16 cellular contexts compared by ENCODE assay signal in the genomic region with DNA sequence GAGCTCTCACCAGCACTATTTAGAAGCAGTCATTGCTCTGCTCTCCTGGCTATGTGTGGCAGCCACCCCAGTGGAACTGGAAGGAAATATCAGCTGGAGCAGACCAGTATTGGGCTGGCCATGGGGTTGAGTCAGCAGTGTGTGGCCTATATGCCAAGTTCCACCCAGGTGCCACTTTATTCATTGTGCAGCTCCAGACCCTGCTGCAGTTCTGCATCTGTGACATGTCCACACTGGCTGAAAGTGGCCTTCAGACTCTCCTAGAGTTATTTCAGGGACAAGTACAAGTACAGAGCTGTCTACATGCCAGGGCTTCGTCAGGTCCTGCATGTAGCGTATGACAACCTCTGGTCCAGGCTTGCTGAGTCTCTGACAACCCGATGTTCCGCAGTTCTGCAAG. TPM values are rescaled to one million over a fixed set of nuclear protein-coding genes. Genes with fewer than 3 reads are reported as not detected.
DNase-seq lines count a peak whose midpoint lies in the region; ATAC-seq, FAIRE-seq and TF ChIP-seq lines count a peak whose summit lies in the region.
"Had no signal": no experiment of that assay in that cellular context is flagged by ENCODE, and none has a peak within 500 bp of the region (broad histone marks: within the 10 kb centered on the region; RNA-seq: fewer than 3 reads in every experiment).

No MANE protein-coding gene starts in this region.

- H3K4me2 ChIP-seq in GM23248 (ENCODE audit: unreplicated experiment) = no peak overlapping the region
- no peak overlapping the region for H3K4me2 ChIP-seq in keratinocyte (ENCODE audit: control insufficient read depth, extremely low read depth, insufficient read depth, low read depth, low read length)

- no peak overlapping the region for H3K27ac ChIP-seq in GM23248
- no peak overlapping the region for H3K27ac ChIP-seq in keratinocyte (ENCODE audit: control insufficient read depth, insufficient read depth, low read length)
- H3K27ac ChIP-seq in small intestine (ENCODE audit: low read depth in 1 of 2, low read length in 1 of 2) = no peak overlapping the region
- no peak overlapping the region for H3K27ac ChIP-seq in substantia nigra (ENCODE audit: low read depth, low read length, poor library complexity, severe bottlenecking)
- H3K27ac ChIP-seq: esophagus muscularis mucosa had no signal

- H3K27ac Mint-ChIP-seq in progenitor cell of endocrine pancreas = no peak overlapping the region
- H3K27ac Mint-ChIP-seq: mesothelial cell of epicardium had no signal

- H3K36me3 ChIP-seq in GM23248 (ENCODE audit: low read depth) (no peaks in the 10 kb centered on the region; the same call in 1 of the 2 replicates), bronchial epithelial cell (ENCODE audit: control insufficient read depth, insufficient read depth, low read length) (peaks cover 29% of the 10 kb centered on the region), keratinocyte (ENCODE audit: control insufficient read depth in 2 of 2, extremely low read depth in 1 of 2, insufficient read depth in 2 of 2, low read length in 2 of 2) (peaks cover 24 to 34% of the 10 kb centered on the region in 2 experiments), small intestine (ENCODE audit: control insufficient read depth in 2 of 2, insufficient read depth in 2 of 2, low read length in 2 of 2) (peaks cover 6 to 25% of the 10 kb centered on the region in 2 donors)

- no peaks in the 10 kb centered on the region for H3K9me3 Mint-ChIP-seq in progenitor cell of endocrine pancreas (ENCODE audit: low read depth)
- H3K9me3 Mint-ChIP-seq: mesothelial cell of epicardium, neural crest cell had no signal

- no peaks in the 10 kb centered on the region for H3K9me1 ChIP-seq in keratinocyte (ENCODE audit: control insufficient read depth, extremely low read depth, insufficient read depth, low read length)

- H3K4me1 ChIP-seq in GM23248 (ENCODE audit: insufficient read depth) = peaks cover 6% of the 10 kb centered on the region; the same call in 1 of the 2 replicates
- H3K4me1 ChIP-seq in keratinocyte (ENCODE audit: control insufficient read depth, extremely low read depth, insufficient read depth, low read length) = no peaks in the 10 kb centered on the region
- peaks cover 0 to 6% of the 10 kb centered on the region in 2 donors for H3K4me1 ChIP-seq in small intestine (ENCODE audit: control insufficient read depth in 2 of 2, insufficient read depth in 1 of 2, low read depth in 1 of 2, low read length in 1 of 2)

- peaks cover 10% of the 10 kb centered on the region for H3K4me1 Mint-ChIP-seq in progenitor cell of endocrine pancreas (ENCODE audit: low read depth)
- H3K4me1 Mint-ChIP-seq: mesothelial cell of epicardium had no signal

- no peaks in the 10 kb centered on the region for H3F3A ChIP-seq in GM23248 (ENCODE audit: insufficient read depth)

- no peaks in the 10 kb centered on the region for H3K27me3 Mint-ChIP-seq in progenitor cell of endocrine pancreas

- peaks cover 5% of the 10 kb centered on the region; the same call in 1 of the 2 replicates for H3K79me2 ChIP-seq in GM23248 (ENCODE audit: insufficient read depth)
- H3K79me2 ChIP-seq in keratinocyte (ENCODE audit: control insufficient read depth, insufficient read depth, low read length) = no peaks in the 10 kb centered on the region

- H3K9me2 ChIP-seq in GM23248 (ENCODE audit: insufficient read depth) = no peaks in the 10 kb centered on the region

- dilution Hi-C loops in keratinocyte (cut with MboI; ENCODE audit: extremely low pct_ligation_motif_present, low sequenced_read_pairs) = no loop called here

- no peak for TF ChIP-seq CTCF in bronchial epithelial cell (IDR thresholded peaks at IDR 0.05; ENCODE audit: insufficient read depth, low read length, severe bottlenecking)
- no peak for TF ChIP-seq CTCF in keratinocyte (optimal IDR thresholded peaks at IDR 0.05 in 1 of 3, IDR thresholded peaks at IDR 0.05 in 1 of 3, conservative IDR thresholded peaks at IDR 0.05 in 1 of 3; ENCODE audit: extremely low read depth in 1 of 3, insufficient read depth in 2 of 3, low read length in 3 of 3)
- TF ChIP-seq CTCF in progenitor cell of endocrine pancreas (IDR thresholded peaks at IDR 0.05; ENCODE audit: unreplicated experiment) = no peak

- H3K9me3 ChIP-seq in GM23248 (ENCODE audit: low read depth) = no peaks in the 10 kb centered on the region
- H3K9me3 ChIP-seq in keratinocyte (ENCODE audit: control insufficient read depth, low read depth, low read length) = no peaks in the 10 kb centered on the region
- H3K9me3 ChIP-seq in small intestine (ENCODE audit: control insufficient read depth, low read depth) = no peaks in the 10 kb centered on the region
- H3K9me3 ChIP-seq: esophagus muscularis mucosa had no signal

- H3K27me3 ChIP-seq in GM23248 (replicated peaks; ENCODE audit: insufficient read depth) = no peaks in the 10 kb centered on the region
- no peaks in the 10 kb centered on the region for H3K27me3 ChIP-seq in bronchial epithelial cell (ENCODE audit: control insufficient read depth, insufficient read depth, low read length)
- H3K27me3 ChIP-seq in keratinocyte (ENCODE audit: control insufficient read depth, extremely low read depth, insufficient read depth, low read length) = no peaks in the 10 kb centered on the region
- H3K27me3 ChIP-seq in small intestine (ENCODE audit: control insufficient read depth in 2 of 2, insufficient read depth in 2 of 2, low read length in 2 of 2) = no peaks in the 10 kb centered on the region
- H3K27me3 ChIP-seq: esophagus muscularis mucosa had no signal

- H4K20me1 ChIP-seq in GM23248 (ENCODE audit: insufficient read depth) (no peaks in the 10 kb centered on the region), keratinocyte (ENCODE audit: control insufficient read depth, extremely low read depth, insufficient read depth, low read length) (no peaks in the 10 kb centered on the region)

- no peak for ATAC-seq in GM21381 (IDR thresholded peaks at IDR 0.05; ENCODE audit: unreplicated experiment)

- 100% methylated on average over 4 of the region's 4 CpGs for WGBS in GM23248 (ENCODE audit: low coverage in 1 of 2, low lambda C conversion rate in 2 of 2, missing lambda C conversion rate in 2 of 2), 2 experiments
- 84 to 93% (median 84%) methylated on average over 4 of the region's 4 CpGs for WGBS in small intestine, 3 donors

- H3K36me3 Mint-ChIP-seq in progenitor cell of endocrine pancreas (ENCODE audit: insufficient read depth) = peaks cover 34% of the 10 kb centered on the region

- no peak overlapping the region for H3K4me3 ChIP-seq in GM23248
- no peak overlapping the region for H3K4me3 ChIP-seq in bronchial epithelial cell (ENCODE audit: low read depth, low read length)
- no peak overlapping the region for H3K4me3 ChIP-seq in keratinocyte (ENCODE audit: control insufficient read depth in 2 of 3, extremely low read depth in 1 of 3, insufficient read depth in 2 of 3, low read depth in 1 of 3, low read length in 3 of 3)
- H3K4me3 ChIP-seq in small intestine (ENCODE audit: low read depth in 1 of 2, low read length in 2 of 2) = no peak overlapping the region
- H3K4me3 ChIP-seq: esophagus muscularis mucosa had no signal

- DNase-seq in GM23248 (peak; percentile 52), bronchial epithelial cell (ENCODE audit: low read depth) (peak; percentile 74), keratinocyte (ENCODE audit: low read depth, low spot score) (no peak), small intestine (peak; percentile 8), progenitor cell of endocrine pancreas (ENCODE audit: low spot score, unreplicated experiment) (no peak), substantia nigra (lab: John Stamatoyannopoulos, UW) (no peak)
- DNase-seq: activated CD4-positive, alpha-beta T cell treated with anti-CD3 and anti-CD28 coated beads for 48 hours; activated effector memory CD4-positive, alpha-beta T cell treated with anti-CD3 and anti-CD28 coated beads, Interleukin-2, amount 50 U/mL, for 16 hours; glutamatergic neuron; NCI-H146; NCI-H2227 treated with DMSO at 0.1 percent for 48 hours; stimulated activated CD4-positive, alpha-beta T cell treated with anti-CD3 and anti-CD28 coated beads, Interleukin-2, amount 100 ng/mL, for 24 hours had no signal

- H3K9ac ChIP-seq in GM23248 (no peak overlapping the region), keratinocyte (ENCODE audit: control insufficient read depth, extremely low read depth, insufficient read depth, low read length) (no peak overlapping the region)

- H3K4me3 Mint-ChIP-seq in progenitor cell of endocrine pancreas (ENCODE audit: low read depth) = no peak overlapping the region
- H3K4me3 Mint-ChIP-seq: mesothelial cell of epicardium, neural crest cell had no signal

- in situ Hi-C loops in GM23248 (cut with MboI) = no loop called here

- FAIRE-seq in bronchial epithelial cell (lab: Jason Lieb, UNC) = peak; percentile 83
- peak; percentile 51 for FAIRE-seq in keratinocyte (lab: Jason Lieb, UNC)
- FAIRE-seq in small intestine (lab: Jason Lieb, UNC) = no peak

- H2AFZ ChIP-seq in GM23248 = no peak overlapping the region
- no peak overlapping the region for H2AFZ ChIP-seq in keratinocyte (ENCODE audit: control insufficient read depth, low read length)

RNA-seq across cellular contexts. Expression of a gene that starts 55.2 kb away (rescaled TPM):
- 21.5 and 28.7 TPM in 2 replicates for total RNA-seq in GM23248 (2014; rRNA removed; shearing (Covaris generic))
- 10.6 and 14.3 TPM in 2 replicates for polyA plus RNA-seq in GM23248 (2016; fragmentation: Nextera tagmentation; extraction: Ambion mirVana)
- total RNA-seq in bronchial epithelial cell = 15.8 and 26.5 TPM in 2 replicates
- polyA plus RNA-seq in keratinocyte = 3.5 to 4.6 TPM (median 4.1 TPM) in 3 replicates
- 6.0 TPM for polyA plus RNA-seq in keratinocyte (2011; ENCODE audit: low read depth)
- polyA plus RNA-seq in keratinocyte (2011; cell fraction: cytosol; rRNA removed) = 4.8 and 7.3 TPM in 2 replicates
- polyA plus RNA-seq in keratinocyte (2011; cell fraction: nucleus; rRNA removed) = 19.4 and 26.3 TPM in 2 replicates
- polyA plus RNA-seq in keratinocyte (2012; ENCODE audit: low replicate concordance) = 8.4 and 20.4 TPM in 2 replicates
- 21.0 to 54.4 TPM (median 22.6 TPM) in 3 replicates for polyA minus RNA-seq in keratinocyte
- polyA minus RNA-seq in keratinocyte (2011; cell fraction: cytosol; rRNA and poly(A)+ RNA removed) = 9.8 TPM
- 30.1 and 39.4 TPM in 2 replicates for polyA minus RNA-seq in keratinocyte (2011; cell fraction: nucleus; rRNA and poly(A)+ RNA removed)
- 10 to 100 TPM; 19.7 to 33.0 (median 31.3) TPM for polyA plus RNA-seq in small intestine
- total RNA-seq in progenitor cell of endocrine pancreas = 91.4 and 102 TPM in 2 replicates

Comparison
In these comparisons a context has a peak if more than half of its experiments do, and no peak if none do; other contexts are left out.
1. DNase-seq: peak in GM23248 (single experiment), bronchial epithelial cell (single experiment) and small intestine (single experiment); none in keratinocyte (single experiment), progenitor cell of endocrine pancreas (single experiment) and substantia nigra (0 of 49).